In genomic region chr17:29742210-29742513, GRCh38 we compare ENCODE assay signal across 1 cellular context.
A peak's percentile ranks its signal among the peaks of the same experiment; 100 is the strongest.
TF ChIP-seq lines count a peak whose summit lies in the region.

No MANE protein-coding gene starts in this region.

TF ChIP-seq in HepG2, 621 proteins besides CTCF, POLR2A, EP300 and RAD21 (continued from another document and continues in another):
- TF ChIP-seq HMGXB3 (CRISPR knock-in tag; IDR thresholded peaks at IDR 0.05; ENCODE audit: borderline replicate concordance) = no peak
- TF ChIP-seq SPEN (CRISPR knock-in tag; IDR thresholded peaks at IDR 0.05; ENCODE audit: low read depth) = no peak
- TF ChIP-seq MTA1 (CRISPR knock-in tag; IDR thresholded peaks at IDR 0.05; ENCODE audit: borderline replicate concordance) = no peak
- peak; percentile 71; the same call in 1 of the 2 replicates for TF ChIP-seq ZNF362 (CRISPR knock-in tag; IDR thresholded peaks at IDR 0.05; ENCODE audit: borderline replicate concordance)
- TF ChIP-seq CEBPZ (IDR thresholded peaks at IDR 0.05; ENCODE audit: low read length) = no peak
- TF ChIP-seq MED1 (CRISPR knock-in tag; IDR thresholded peaks at IDR 0.05) = no peak
- no peak for TF ChIP-seq HNRNPLL (IDR thresholded peaks at IDR 0.05; ENCODE audit: low read depth, low read length, poor library complexity, severe bottlenecking)
- TF ChIP-seq ZKSCAN5 (CRISPR knock-in tag; IDR thresholded peaks at IDR 0.05) = no peak
- TF ChIP-seq ZNF335 (CRISPR knock-in tag; IDR thresholded peaks at IDR 0.05) = no peak
- TF ChIP-seq RFXAP (CRISPR knock-in tag; IDR thresholded peaks at IDR 0.05; ENCODE audit: borderline replicate concordance) = no peak
- TF ChIP-seq SOX13 (IDR thresholded peaks at IDR 0.05) = no peak
- TF ChIP-seq SOX13 (CRISPR knock-in tag; conservative IDR thresholded peaks at IDR 0.05 in 1 of 2, IDR thresholded peaks at IDR 0.05 in 1 of 2) = 0 out of 4 replicates have a peak, but pooled peaks of 1 of the 2 experiments have one; percentile 13
- TF ChIP-seq ZNF652 (CRISPR knock-in tag; IDR thresholded peaks at IDR 0.05; ENCODE audit: borderline replicate concordance, low read depth) = no peak
- no peak for TF ChIP-seq GPN1 (CRISPR knock-in tag; IDR thresholded peaks at IDR 0.05; ENCODE audit: borderline replicate concordance)
- TF ChIP-seq, protein P1, sequence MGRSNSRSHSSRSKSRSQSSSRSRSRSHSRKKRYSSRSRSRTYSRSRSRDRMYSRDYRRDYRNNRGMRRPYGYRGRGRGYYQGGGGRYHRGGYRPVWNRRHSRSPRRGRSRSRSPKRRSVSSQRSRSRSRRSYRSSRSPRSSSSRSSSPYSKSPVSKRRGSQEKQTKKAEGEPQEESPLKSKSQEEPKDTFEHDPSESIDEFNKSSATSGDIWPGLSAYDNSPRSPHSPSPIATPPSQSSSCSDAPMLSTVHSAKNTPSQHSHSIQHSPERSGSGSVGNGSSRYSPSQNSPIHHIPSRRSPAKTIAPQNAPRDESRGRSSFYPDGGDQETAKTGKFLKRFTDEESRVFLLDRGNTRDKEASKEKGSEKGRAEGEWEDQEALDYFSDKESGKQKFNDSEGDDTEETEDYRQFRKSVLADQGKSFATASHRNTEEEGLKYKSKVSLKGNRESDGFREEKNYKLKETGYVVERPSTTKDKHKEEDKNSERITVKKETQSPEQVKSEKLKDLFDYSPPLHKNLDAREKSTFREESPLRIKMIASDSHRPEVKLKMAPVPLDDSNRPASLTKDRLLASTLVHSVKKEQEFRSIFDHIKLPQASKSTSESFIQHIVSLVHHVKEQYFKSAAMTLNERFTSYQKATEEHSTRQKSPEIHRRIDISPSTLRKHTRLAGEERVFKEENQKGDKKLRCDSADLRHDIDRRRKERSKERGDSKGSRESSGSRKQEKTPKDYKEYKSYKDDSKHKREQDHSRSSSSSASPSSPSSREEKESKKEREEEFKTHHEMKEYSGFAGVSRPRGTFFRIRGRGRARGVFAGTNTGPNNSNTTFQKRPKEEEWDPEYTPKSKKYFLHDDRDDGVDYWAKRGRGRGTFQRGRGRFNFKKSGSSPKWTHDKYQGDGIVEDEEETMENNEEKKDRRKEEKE (IDR thresholded peaks at IDR 0.05) = no peak
- no peak for TF ChIP-seq ZFYVE20 (CRISPR knock-in tag; IDR thresholded peaks at IDR 0.05; ENCODE audit: borderline replicate concordance, low read depth)
- TF ChIP-seq, protein P2, sequence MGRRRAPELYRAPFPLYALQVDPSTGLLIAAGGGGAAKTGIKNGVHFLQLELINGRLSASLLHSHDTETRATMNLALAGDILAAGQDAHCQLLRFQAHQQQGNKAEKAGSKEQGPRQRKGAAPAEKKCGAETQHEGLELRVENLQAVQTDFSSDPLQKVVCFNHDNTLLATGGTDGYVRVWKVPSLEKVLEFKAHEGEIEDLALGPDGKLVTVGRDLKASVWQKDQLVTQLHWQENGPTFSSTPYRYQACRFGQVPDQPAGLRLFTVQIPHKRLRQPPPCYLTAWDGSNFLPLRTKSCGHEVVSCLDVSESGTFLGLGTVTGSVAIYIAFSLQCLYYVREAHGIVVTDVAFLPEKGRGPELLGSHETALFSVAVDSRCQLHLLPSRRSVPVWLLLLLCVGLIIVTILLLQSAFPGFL (CRISPR knock-in tag; IDR thresholded peaks at IDR 0.05) = no peak
- TF ChIP-seq SYNCRIP (IDR thresholded peaks at IDR 0.05; ENCODE audit: insufficient read depth, low read depth, low read length) = no peak
- no peak for TF ChIP-seq ZNF557 (CRISPR knock-in tag; IDR thresholded peaks at IDR 0.05)
- no peak for TF ChIP-seq FOXM1 (CRISPR knock-in tag; IDR thresholded peaks at IDR 0.05)
- TF ChIP-seq, protein P3, sequence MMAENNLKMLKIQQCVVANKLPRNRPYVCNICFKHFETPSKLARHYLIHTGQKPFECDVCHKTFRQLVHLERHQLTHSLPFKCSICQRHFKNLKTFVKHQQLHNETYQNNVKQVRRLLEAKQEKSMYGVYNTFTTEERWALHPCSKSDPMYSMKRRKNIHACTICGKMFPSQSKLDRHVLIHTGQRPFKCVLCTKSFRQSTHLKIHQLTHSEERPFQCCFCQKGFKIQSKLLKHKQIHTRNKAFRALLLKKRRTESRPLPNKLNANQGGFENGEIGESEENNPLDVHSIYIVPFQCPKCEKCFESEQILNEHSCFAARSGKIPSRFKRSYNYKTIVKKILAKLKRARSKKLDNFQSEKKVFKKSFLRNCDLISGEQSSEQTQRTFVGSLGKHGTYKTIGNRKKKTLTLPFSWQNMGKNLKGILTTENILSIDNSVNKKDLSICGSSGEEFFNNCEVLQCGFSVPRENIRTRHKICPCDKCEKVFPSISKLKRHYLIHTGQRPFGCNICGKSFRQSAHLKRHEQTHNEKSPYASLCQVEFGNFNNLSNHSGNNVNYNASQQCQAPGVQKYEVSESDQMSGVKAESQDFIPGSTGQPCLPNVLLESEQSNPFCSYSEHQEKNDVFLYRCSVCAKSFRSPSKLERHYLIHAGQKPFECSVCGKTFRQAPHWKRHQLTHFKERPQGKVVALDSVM (CRISPR knock-in tag; IDR thresholded peaks at IDR 0.05) = peak; percentile 37; the same call in 1 of the 2 replicates
- TF ChIP-seq RXRA (CRISPR knock-in tag; IDR thresholded peaks at IDR 0.05) = no peak
- no peak for TF ChIP-seq IRF1 (CRISPR knock-in tag; IDR thresholded peaks at IDR 0.05; ENCODE audit: low read depth)
- TF ChIP-seq ETV6 (CRISPR knock-in tag; conservative IDR thresholded peaks at IDR 0.05) = no peak
- no peak for TF ChIP-seq ZNF20 (CRISPR knock-in tag; IDR thresholded peaks at IDR 0.05)
- TF ChIP-seq ZNF749 (CRISPR knock-in tag; IDR thresholded peaks at IDR 0.05; ENCODE audit: borderline replicate concordance) = no peak
- TF ChIP-seq CBFB (CRISPR knock-in tag; IDR thresholded peaks at IDR 0.05) = no peak
- TF ChIP-seq NFYC (CRISPR knock-in tag; IDR thresholded peaks at IDR 0.05) = no peak
- no peak for TF ChIP-seq ZNF12 (CRISPR knock-in tag; IDR thresholded peaks at IDR 0.05)
- TF ChIP-seq SRSF9 (IDR thresholded peaks at IDR 0.05; ENCODE audit: borderline replicate concordance, insufficient read depth, low read depth, low read length, poor library complexity, severe bottlenecking) = no peak
- peak; percentile 31; the same call in 1 of the 2 replicates for TF ChIP-seq FOXP4 (CRISPR knock-in tag; IDR thresholded peaks at IDR 0.05)
- no peak for TF ChIP-seq FOXP1 (IDR thresholded peaks at IDR 0.05)
- TF ChIP-seq FOXP1 (CRISPR knock-in tag; IDR thresholded peaks at IDR 0.05) = peak; percentile 27; the same call in 1 of the 2 replicates
- TF ChIP-seq ZNF569 (CRISPR knock-in tag; IDR thresholded peaks at IDR 0.05; ENCODE audit: borderline replicate concordance) = no peak
- TF ChIP-seq PCBP1 (IDR thresholded peaks at IDR 0.05; ENCODE audit: borderline replicate concordance, low read depth, low read length) = no peak
- TF ChIP-seq PLSCR1 (CRISPR knock-in tag; IDR thresholded peaks at IDR 0.05; ENCODE audit: borderline replicate concordance) = no peak
- no peak for TF ChIP-seq ZNF792 (CRISPR knock-in tag; IDR thresholded peaks at IDR 0.05)
- 0 out of 2 replicates have a peak, but pooled peaks have one; percentile 24 for TF ChIP-seq GATAD2A (CRISPR knock-in tag; IDR thresholded peaks at IDR 0.05)
- no peak for TF ChIP-seq ELF3 (CRISPR knock-in tag; IDR thresholded peaks at IDR 0.05)
- no peak for TF ChIP-seq ZNF782 (CRISPR knock-in tag; IDR thresholded peaks at IDR 0.05; ENCODE audit: borderline replicate concordance)
- TF ChIP-seq, protein P4, sequence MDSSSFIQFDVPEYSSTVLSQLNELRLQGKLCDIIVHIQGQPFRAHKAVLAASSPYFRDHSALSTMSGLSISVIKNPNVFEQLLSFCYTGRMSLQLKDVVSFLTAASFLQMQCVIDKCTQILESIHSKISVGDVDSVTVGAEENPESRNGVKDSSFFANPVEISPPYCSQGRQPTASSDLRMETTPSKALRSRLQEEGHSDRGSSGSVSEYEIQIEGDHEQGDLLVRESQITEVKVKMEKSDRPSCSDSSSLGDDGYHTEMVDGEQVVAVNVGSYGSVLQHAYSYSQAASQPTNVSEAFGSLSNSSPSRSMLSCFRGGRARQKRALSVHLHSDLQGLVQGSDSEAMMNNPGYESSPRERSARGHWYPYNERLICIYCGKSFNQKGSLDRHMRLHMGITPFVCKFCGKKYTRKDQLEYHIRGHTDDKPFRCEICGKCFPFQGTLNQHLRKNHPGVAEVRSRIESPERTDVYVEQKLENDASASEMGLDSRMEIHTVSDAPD (CRISPR knock-in tag; IDR thresholded peaks at IDR 0.05) = no peak
